In genomic region chr16:2205967-2206313, GRCh38 we compare ENCODE assay signal across 6 cellular contexts. TPM values are rescaled to one million over a fixed set of nuclear protein-coding genes. Genes with fewer than 3 reads are reported as not detected.
DNase-seq lines count a peak whose midpoint lies in the region; ATAC-seq and TF ChIP-seq lines count a peak whose summit lies in the region.

No MANE protein-coding gene starts in this region.

- TF ChIP-seq CTCF in GM23338 (conservative IDR thresholded peaks at IDR 0.05; ENCODE audit: low read depth in 2 of 2): no peak
- TF ChIP-seq CTCF in SK-N-SH (IDR thresholded peaks at IDR 0.05): no peak
- TF ChIP-seq CTCF in kidney epithelial cell (IDR thresholded peaks at IDR 0.05; ENCODE audit: insufficient read depth, low read length, poor library complexity, severe bottlenecking): no peak
- TF ChIP-seq CTCF in GM13977 (IDR thresholded peaks at IDR 0.05; ENCODE audit: extremely low read depth, insufficient read depth, missing control alignments): no peak

- H3K4me1 ChIP-seq in GM23338 (ENCODE audit: insufficient read depth): peaks cover 4% of the 10 kb centered on the region; the same call in 1 of the 2 replicates
- H3K4me1 ChIP-seq in SK-N-SH (ENCODE audit: control insufficient read depth in 1 of 2, insufficient read depth in 2 of 2, low read depth in 1 of 2, low read length in 1 of 2): peaks cover 0 to 23% of the 10 kb centered on the region in 2 experiments; a peak in 2 of 4 replicates

- no peak overlapping the region for H3K27ac ChIP-seq in GM23338 (ENCODE audit: low read depth)
- H3K27ac ChIP-seq in SK-N-SH (ENCODE audit: low read depth in 2 of 2, low read length in 1 of 2): peak overlapping the region; percentile 84 to 97

- peak; percentile 28 for ATAC-seq in GM23338
- ATAC-seq in activated naive CD4-positive, alpha-beta T cell treated with anti-CD3 and anti-CD28 coated beads, Interleukin-2, amount 50 U/mL, for 72 hours: no peak

- H3K9me3 ChIP-seq in SK-N-SH: no peaks in the 10 kb centered on the region

- H3K9me2 ChIP-seq in GM23338 (ENCODE audit: insufficient read depth) (no peaks in the 10 kb centered on the region), SK-N-SH (no peaks in the 10 kb centered on the region)

- no peak for TF ChIP-seq RAD21 in SK-N-SH (IDR thresholded peaks at IDR 0.05; ENCODE audit: low read length)

- H3K27me3 Mint-ChIP-seq in GM23338 (ENCODE audit: insufficient read depth, low read depth, poor library complexity): peaks cover 19% of the 10 kb centered on the region

- H3K4me2 ChIP-seq in GM23338 (peak overlapping the region; percentile 95), SK-N-SH (peak overlapping the region; percentile 85)

- H3K9me3 Mint-ChIP-seq in GM23338: no peaks in the 10 kb centered on the region
- no peaks in the 10 kb centered on the region for H3K9me3 Mint-ChIP-seq in activated naive CD4-positive, alpha-beta T cell treated with anti-CD3 and anti-CD28 coated beads, Interleukin-2, amount 50 U/mL, for 72 hours

- no peak overlapping the region; the same call in 1 of the 2 replicates for H2AFZ ChIP-seq in GM23338
- H2AFZ ChIP-seq in SK-N-SH (ENCODE audit: low read depth): peak overlapping the region; percentile 98; the same call in 1 of the 2 replicates

- H3K4me1 Mint-ChIP-seq in GM23338: peaks cover 13% of the 10 kb centered on the region

- H3K79me2 ChIP-seq in GM23338 (replicated peaks; ENCODE audit: insufficient read depth): no peaks in the 10 kb centered on the region
- peaks cover 16% of the 10 kb centered on the region; the same call in 1 of the 2 replicates for H3K79me2 ChIP-seq in SK-N-SH (ENCODE audit: insufficient read depth)

- CTCF ChIA-PET in SK-N-SH (lab: Yijun Ruan, JAX): interaction anchor here (0.9 to 4.9 kb wide), 4 partner anchors 11 to 1570 kb away, joined by 3 to 19 read pairs (median 4); partner anchors contain the start of genes ECI1 and METTL26

- no peaks in the 10 kb centered on the region for H3K36me3 ChIP-seq in GM23338 (ENCODE audit: insufficient read depth)
- peaks cover 0 to 28% of the 10 kb centered on the region in 2 experiments for H3K36me3 ChIP-seq in SK-N-SH (replicated peaks in 1 of 2; ENCODE audit: control insufficient read depth in 1 of 2, insufficient read depth in 2 of 2, low read length in 1 of 2)
- H3K36me3 ChIP-seq in kidney epithelial cell (ENCODE audit: control insufficient read depth, insufficient read depth, low read length): no peaks in the 10 kb centered on the region

- H3F3A ChIP-seq in GM23338 (replicated peaks; ENCODE audit: low read depth): peaks cover 4% of the 10 kb centered on the region; the same call in 1 of the 2 replicates
- H3F3A ChIP-seq in SK-N-SH (replicated peaks; ENCODE audit: insufficient read depth): peaks cover 6% of the 10 kb centered on the region

- H3K4me3 Mint-ChIP-seq in GM23338: peak overlapping the region; percentile 84

- H3K4me3 ChIP-seq in GM23338: peak overlapping the region; percentile 95
- peak overlapping the region; percentile 75 to 76 for H3K4me3 ChIP-seq in SK-N-SH (ENCODE audit: low read depth in 2 of 2, low read length in 1 of 2)
- H3K4me3 ChIP-seq in kidney epithelial cell (ENCODE audit: low read depth, low read length): peak overlapping the region; percentile 83

- no peak overlapping the region for H3K27ac Mint-ChIP-seq in GM23338
- H3K27ac Mint-ChIP-seq in activated naive CD4-positive, alpha-beta T cell treated with anti-CD3 and anti-CD28 coated beads, Interleukin-2, amount 50 U/mL, for 72 hours: peak overlapping the region in 1 of 2 donors; percentile 79

- H3K9ac ChIP-seq in SK-N-SH: peak overlapping the region; percentile 94

- H3K27me3 ChIP-seq in GM23338 (ENCODE audit: insufficient read depth): peaks cover 10% of the 10 kb centered on the region; the same call in 1 of the 2 replicates
- H3K27me3 ChIP-seq in SK-N-SH (ENCODE audit: insufficient read depth): no peaks in the 10 kb centered on the region
- H3K27me3 ChIP-seq in kidney epithelial cell (ENCODE audit: control insufficient read depth, insufficient read depth, low read length): no peaks in the 10 kb centered on the region

- peaks cover 14% of the 10 kb centered on the region for H3K36me3 Mint-ChIP-seq in GM23338 (ENCODE audit: low read depth)
- H3K36me3 Mint-ChIP-seq in activated naive CD4-positive, alpha-beta T cell treated with anti-CD3 and anti-CD28 coated beads, Interleukin-2, amount 50 U/mL, for 72 hours: peaks cover 10 to 15% of the 10 kb centered on the region in 2 donors

- in situ Hi-C loops in GM13977 (cut with MboI; ENCODE audit: low pct_unique_long_range_greater_than_20kb, low sequenced_read_pairs, unreplicated experiment): no loop called here

- POLR2A ChIA-PET in SK-N-SH (lab: Yijun Ruan, JAX): interaction anchor here (1.5 to 1.7 kb wide), 2 partner anchors 9 to 58 kb away, joined by 3 to 5 read pairs; partner anchors contain the start of gene RAB26

- H4K20me1 ChIP-seq in GM23338 (replicated peaks; ENCODE audit: insufficient read depth) (no peaks in the 10 kb centered on the region), SK-N-SH (ENCODE audit: insufficient read depth) (no peaks in the 10 kb centered on the region)

- 0% methylated on average over 7 of the region's 16 CpGs for whole genome bisulfite sequencing in SK-N-SH (ENCODE audit: low lambda C conversion rate)

- TF ChIP-seq EP300 in SK-N-SH (IDR thresholded peaks at IDR 0.05; ENCODE audit: borderline replicate concordance in 1 of 2, low read depth in 1 of 2, low read length in 1 of 2): no peak

- no peak for DNase-seq in GM23338 (ENCODE audit: low spot score)
- DNase-seq in SK-N-SH: peak; percentile 75
- DNase-seq in kidney epithelial cell (ENCODE audit: low read depth): no peak
- no peak for DNase-seq in GM13977 (ENCODE audit: low spot score)
- DNase-seq in T-helper 9 cell: no peak
- no peak for DNase-seq in activated naive CD4-positive, alpha-beta T cell treated with anti-CD3 and anti-CD28 coated beads, Interleukin-2, amount 50 U/mL, for 72 hours (ENCODE audit: low spot score in 2 of 2)

TF ChIP-seq in GM23338, 12 proteins besides CTCF, POLR2A, EP300 and RAD21 (continues in another document):
- no peak for TF ChIP-seq JUNB (IDR thresholded peaks at IDR 0.05; ENCODE audit: unreplicated experiment)
- TF ChIP-seq STAT1 (IDR thresholded peaks at IDR 0.05; ENCODE audit: unreplicated experiment): no peak
- no peak for TF ChIP-seq EZH2 (IDR thresholded peaks at IDR 0.05; ENCODE audit: low read depth, unreplicated experiment)
- TF ChIP-seq CREB1 (CRISPR knock-in tag; IDR thresholded peaks at IDR 0.05; ENCODE audit: low read depth): no peak

TF ChIP-seq in SK-N-SH, 30 proteins besides CTCF, POLR2A, EP300 and RAD21 (continues in another document):
- TF ChIP-seq USF2 (IDR thresholded peaks at IDR 0.05; ENCODE audit: borderline replicate concordance, low read depth, low read length) (no peak), FOSL2 (IDR thresholded peaks at IDR 0.05; ENCODE audit: borderline replicate concordance, low read depth) (no peak)

RNA-seq across cellular contexts. Expression of gene MLST8, which starts 0.7 kb away (rescaled TPM):
- 98.1 and 138 TPM in 2 replicates for total RNA-seq in GM23338 (2014; rRNA removed; shearing (Covaris generic))
- polyA plus RNA-seq in GM23338 (2016; fragmentation: Nextera tagmentation; extraction: Ambion mirVana) (55.3 and 58.8 TPM in 2 replicates), SK-N-SH (2012; rRNA removed) (70.3 and 85.4 TPM in 2 replicates)
- 37.7 and 67.4 TPM in 2 replicates for polyA plus RNA-seq in SK-N-SH (2012; cell fraction: cytosol; rRNA removed)
- polyA plus RNA-seq in SK-N-SH (2012; cell fraction: nucleus; rRNA removed): 156 and 226 TPM in 2 replicates
- 77.2 and 102 TPM in 2 replicates for total RNA-seq in kidney epithelial cell
- total RNA-seq in activated naive CD4-positive, alpha-beta T cell treated with anti-CD3 and anti-CD28 coated beads, Interleukin-2, amount 50 U/mL, for 72 hours: 10 to 100 TPM; 49.5 to 52.2 TPM

RNA-seq across cellular contexts. Expression of gene BRICD5, which starts 4.7 kb away (rescaled TPM):
- total RNA-seq in GM23338 (2014; rRNA removed; shearing (Covaris generic)): 3.8 and 5.3 TPM in 2 replicates
- 4.8 and 6.3 TPM in 2 replicates for polyA plus RNA-seq in GM23338 (2016; fragmentation: Nextera tagmentation; extraction: Ambion mirVana)
- polyA plus RNA-seq in SK-N-SH (2012; rRNA removed): 2.3 and 3.4 TPM in 2 replicates
- polyA plus RNA-seq in SK-N-SH (2012; cell fraction: cytosol; rRNA removed): 0.37 and 0.62 TPM in 2 replicates
- 32.1 and 43.9 TPM in 2 replicates for polyA plus RNA-seq in SK-N-SH (2012; cell fraction: nucleus; rRNA removed)
- total RNA-seq in kidney epithelial cell: 2.0 and 4.2 TPM in 2 replicates
- total RNA-seq in activated naive CD4-positive, alpha-beta T cell treated with anti-CD3 and anti-CD28 coated beads, Interleukin-2, amount 50 U/mL, for 72 hours: 10 to 100 TPM in 1 of 2 donors, 1 to 10 TPM in 1; 6.3 to 10.3 TPM

RNA-seq across cellular contexts. Expression of gene PGP, which starts 8.7 kb away (rescaled TPM):
- 59.3 and 80.3 TPM in 2 replicates for total RNA-seq in GM23338 (2014; rRNA removed; shearing (Covaris generic))
- polyA plus RNA-seq in GM23338 (2016; fragmentation: Nextera tagmentation; extraction: Ambion mirVana) (44.4 and 52.1 TPM in 2 replicates), SK-N-SH (2012; rRNA removed) (10.3 and 10.8 TPM in 2 replicates)
- 5.1 and 7.0 TPM in 2 replicates for polyA plus RNA-seq in SK-N-SH (2012; cell fraction: cytosol; rRNA removed)
- polyA plus RNA-seq in SK-N-SH (2012; cell fraction: nucleus; rRNA removed): 33.0 and 37.2 TPM in 2 replicates
- 15.7 and 17.7 TPM in 2 replicates for total RNA-seq in kidney epithelial cell
- 10 to 100 TPM; 15.1 to 20.9 TPM for total RNA-seq in activated naive CD4-positive, alpha-beta T cell treated with anti-CD3 and anti-CD28 coated beads, Interleukin-2, amount 50 U/mL, for 72 hours

RNA-seq across cellular contexts. Expression of gene CASKIN1, which starts 9.5 kb away (rescaled TPM):
- 2.4 and 6.2 TPM in 2 replicates for total RNA-seq in GM23338 (2014; rRNA removed; shearing (Covaris generic))
- polyA plus RNA-seq in GM23338 (2016; fragmentation: Nextera tagmentation; extraction: Ambion mirVana) (1.0 TPM in 2 replicates), SK-N-SH (2012; rRNA removed) (1.4 and 1.7 TPM in 2 replicates)
- 0.22 and 0.43 TPM in 2 replicates for polyA plus RNA-seq in SK-N-SH (2012; cell fraction: cytosol; rRNA removed)
- polyA plus RNA-seq in SK-N-SH (2012; cell fraction: nucleus; rRNA removed): 8.7 and 11.6 TPM in 2 replicates
- 0.07 and 0.08 TPM in 2 replicates for total RNA-seq in kidney epithelial cell
- 10 to 100 TPM in 1 of 2 donors, under 1 TPM in 1; 0.77 to 11.3 TPM for total RNA-seq in activated naive CD4-positive, alpha-beta T cell treated with anti-CD3 and anti-CD28 coated beads, Interleukin-2, amount 50 U/mL, for 72 hours

RNA-seq across cellular contexts. Expression of gene E4F1, which starts 17.5 kb away (rescaled TPM):
- total RNA-seq in GM23338 (2014; rRNA removed; shearing (Covaris generic)): 42.0 and 45.5 TPM in 2 replicates
- polyA plus RNA-seq in GM23338 (2016; fragmentation: Nextera tagmentation; extraction: Ambion mirVana) (22.6 and 22.7 TPM in 2 replicates), SK-N-SH (2012; rRNA removed) (33.0 and 34.0 TPM in 2 replicates)
- 6.1 and 11.4 TPM in 2 replicates for polyA plus RNA-seq in SK-N-SH (2012; cell fraction: cytosol; rRNA removed)
- polyA plus RNA-seq in SK-N-SH (2012; cell fraction: nucleus; rRNA removed): 185 and 366 TPM in 2 replicates
- total RNA-seq in kidney epithelial cell: 28.6 and 36.9 TPM in 2 replicates
- 10 to 100 TPM; 19.0 to 22.5 TPM for total RNA-seq in activated naive CD4-positive, alpha-beta T cell treated with anti-CD3 and anti-CD28 coated beads, Interleukin-2, amount 50 U/mL, for 72 hours
